1 cellular context compared by ENCODE assay signal in the genomic region with DNA sequence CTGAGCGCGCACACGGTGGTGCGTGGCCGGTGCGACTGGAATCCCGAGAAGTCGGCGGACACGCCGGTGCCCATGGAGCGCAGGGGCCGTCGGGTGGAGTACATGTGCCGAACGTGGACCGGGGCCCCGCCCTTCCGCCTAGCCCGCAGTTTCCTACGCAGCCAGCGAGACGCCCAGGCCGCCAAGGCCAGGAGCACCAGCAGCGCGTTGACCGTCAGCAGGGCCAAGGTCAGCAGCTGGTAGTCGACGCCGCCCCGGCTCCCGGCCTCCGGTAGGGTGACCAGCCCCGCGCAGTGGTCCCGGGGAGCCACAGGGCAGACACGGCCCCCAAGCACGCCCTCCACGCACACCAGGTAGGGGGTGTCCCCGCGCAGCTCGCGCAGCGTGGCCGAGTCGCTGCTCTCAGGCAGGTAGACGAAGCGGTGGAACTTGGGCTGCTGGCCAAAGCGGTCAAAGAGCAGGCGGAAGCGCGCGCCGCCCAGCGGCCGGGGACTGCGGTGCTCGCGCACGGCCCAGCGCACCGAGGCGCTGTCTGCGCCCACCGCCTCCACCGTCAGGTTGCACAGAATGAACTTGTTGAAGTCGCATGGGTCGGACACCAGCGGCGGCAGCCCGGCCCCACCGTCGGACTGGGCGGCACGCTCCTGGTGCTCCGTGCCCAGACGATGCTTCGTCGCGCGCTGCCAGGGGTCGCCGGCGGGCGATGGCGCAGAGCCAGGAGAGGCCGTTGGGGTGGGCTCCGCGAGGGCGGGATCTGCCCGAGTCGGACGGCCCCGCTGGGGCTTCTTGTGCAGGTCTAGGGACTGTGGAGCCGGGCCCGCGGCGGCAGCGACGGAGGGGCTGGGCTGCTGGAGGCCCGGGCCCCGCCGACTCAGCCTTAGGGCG.
TF ChIP-seq lines count a peak whose summit lies in the region.

No MANE protein-coding gene starts in this region.

TF ChIP-seq in HEK293, 187 proteins besides CTCF, POLR2A, EP300 and RAD21 (continued from another document and continues in another):
- TF ChIP-seq ZNF600 (tag by site-specific recombination; IDR thresholded peaks at IDR 0.05) = no peak
- peak; percentile 45 for TF ChIP-seq ZBTB8A (tag by site-specific recombination; IDR thresholded peaks at IDR 0.05)
- no peak for TF ChIP-seq KLF8 (tag by site-specific recombination; IDR thresholded peaks at IDR 0.05)
- no peak for TF ChIP-seq ZNF114 (tag by site-specific recombination; IDR thresholded peaks at IDR 0.05)
- TF ChIP-seq ZNF514 (tag by site-specific recombination; IDR thresholded peaks at IDR 0.05) = no peak
- TF ChIP-seq ZNF121 (tag by site-specific recombination; IDR thresholded peaks at IDR 0.05) = no peak
- no peak for TF ChIP-seq IKZF3 (tag by site-specific recombination; IDR thresholded peaks at IDR 0.05)
- TF ChIP-seq, protein P1, sequence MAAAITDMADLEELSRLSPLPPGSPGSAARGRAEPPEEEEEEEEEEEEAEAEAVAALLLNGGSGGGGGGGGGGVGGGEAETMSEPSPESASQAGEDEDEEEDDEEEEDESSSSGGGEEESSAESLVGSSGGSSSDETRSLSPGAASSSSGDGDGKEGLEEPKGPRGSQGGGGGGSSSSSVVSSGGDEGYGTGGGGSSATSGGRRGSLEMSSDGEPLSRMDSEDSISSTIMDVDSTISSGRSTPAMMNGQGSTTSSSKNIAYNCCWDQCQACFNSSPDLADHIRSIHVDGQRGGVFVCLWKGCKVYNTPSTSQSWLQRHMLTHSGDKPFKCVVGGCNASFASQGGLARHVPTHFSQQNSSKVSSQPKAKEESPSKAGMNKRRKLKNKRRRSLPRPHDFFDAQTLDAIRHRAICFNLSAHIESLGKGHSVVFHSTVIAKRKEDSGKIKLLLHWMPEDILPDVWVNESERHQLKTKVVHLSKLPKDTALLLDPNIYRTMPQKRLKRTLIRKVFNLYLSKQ (tag by site-specific recombination; IDR thresholded peaks at IDR 0.05; ENCODE audit: borderline replicate concordance) = no peak
- TF ChIP-seq MEIS1 (CRISPR knock-in tag; IDR thresholded peaks at IDR 0.05; ENCODE audit: borderline replicate concordance) = no peak
- no peak for TF ChIP-seq ZNF610 (tag by site-specific recombination; IDR thresholded peaks at IDR 0.05; ENCODE audit: borderline replicate concordance)
- TF ChIP-seq ZNF202 (tag by site-specific recombination; IDR thresholded peaks at IDR 0.05; ENCODE audit: borderline replicate concordance) = 0 out of 2 replicates have a peak, but pooled peaks have one; percentile 50
- TF ChIP-seq ZNF248 (tag by site-specific recombination; IDR thresholded peaks at IDR 0.05) = no peak
- TF ChIP-seq, protein P2, sequence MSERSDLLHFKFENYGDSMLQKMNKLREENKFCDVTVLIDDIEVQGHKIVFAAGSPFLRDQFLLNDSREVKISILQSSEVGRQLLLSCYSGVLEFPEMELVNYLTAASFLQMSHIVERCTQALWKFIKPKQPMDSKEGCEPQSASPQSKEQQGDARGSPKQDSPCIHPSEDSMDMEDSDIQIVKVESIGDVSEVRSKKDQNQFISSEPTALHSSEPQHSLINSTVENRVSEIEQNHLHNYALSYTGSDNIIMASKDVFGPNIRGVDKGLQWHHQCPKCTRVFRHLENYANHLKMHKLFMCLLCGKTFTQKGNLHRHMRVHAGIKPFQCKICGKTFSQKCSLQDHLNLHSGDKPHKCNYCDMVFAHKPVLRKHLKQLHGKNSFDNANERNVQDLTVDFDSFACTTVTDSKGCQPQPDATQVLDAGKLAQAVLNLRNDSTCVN (tag by site-specific recombination; optimal IDR thresholded peaks at IDR 0.05) = peak; percentile 71
- 0 out of 2 replicates have a peak, but pooled peaks have one; percentile 39 for TF ChIP-seq ZNF335 (tag by site-specific recombination; conservative IDR thresholded peaks at IDR 0.05)
- TF ChIP-seq, protein P3, sequence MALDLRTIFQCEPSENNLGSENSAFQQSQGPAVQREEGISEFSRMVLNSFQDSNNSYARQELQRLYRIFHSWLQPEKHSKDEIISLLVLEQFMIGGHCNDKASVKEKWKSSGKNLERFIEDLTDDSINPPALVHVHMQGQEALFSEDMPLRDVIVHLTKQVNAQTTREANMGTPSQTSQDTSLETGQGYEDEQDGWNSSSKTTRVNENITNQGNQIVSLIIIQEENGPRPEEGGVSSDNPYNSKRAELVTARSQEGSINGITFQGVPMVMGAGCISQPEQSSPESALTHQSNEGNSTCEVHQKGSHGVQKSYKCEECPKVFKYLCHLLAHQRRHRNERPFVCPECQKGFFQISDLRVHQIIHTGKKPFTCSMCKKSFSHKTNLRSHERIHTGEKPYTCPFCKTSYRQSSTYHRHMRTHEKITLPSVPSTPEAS (tag by site-specific recombination; IDR thresholded peaks at IDR 0.05) = no peak
- TF ChIP-seq ZNF561 (tag by site-specific recombination; IDR thresholded peaks at IDR 0.05; ENCODE audit: borderline replicate concordance) = no peak
- TF ChIP-seq, protein P4, sequence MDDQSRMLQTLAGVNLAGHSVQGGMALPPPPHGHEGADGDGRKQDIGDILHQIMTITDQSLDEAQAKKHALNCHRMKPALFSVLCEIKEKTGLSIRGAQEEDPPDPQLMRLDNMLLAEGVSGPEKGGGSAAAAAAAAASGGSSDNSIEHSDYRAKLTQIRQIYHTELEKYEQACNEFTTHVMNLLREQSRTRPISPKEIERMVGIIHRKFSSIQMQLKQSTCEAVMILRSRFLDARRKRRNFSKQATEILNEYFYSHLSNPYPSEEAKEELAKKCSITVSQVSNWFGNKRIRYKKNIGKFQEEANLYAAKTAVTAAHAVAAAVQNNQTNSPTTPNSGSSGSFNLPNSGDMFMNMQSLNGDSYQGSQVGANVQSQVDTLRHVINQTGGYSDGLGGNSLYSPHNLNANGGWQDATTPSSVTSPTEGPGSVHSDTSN (CRISPR knock-in tag; IDR thresholded peaks at IDR 0.05) = peak; percentile 67; the same call in 1 of the 2 replicates
- TF ChIP-seq GLI4 (tag by site-specific recombination; IDR thresholded peaks at IDR 0.05) = no peak
- no peak for TF ChIP-seq ZNF133 (tag by site-specific recombination; IDR thresholded peaks at IDR 0.05)
- no peak for TF ChIP-seq MYNN (tag by site-specific recombination; IDR thresholded peaks at IDR 0.05; ENCODE audit: borderline replicate concordance)
- no peak for TF ChIP-seq ZIC2 (tag by site-specific recombination; IDR thresholded peaks at IDR 0.05)
- no peak for TF ChIP-seq ZNF132 (tag by site-specific recombination; IDR thresholded peaks at IDR 0.05; ENCODE audit: borderline replicate concordance)
- no peak for TF ChIP-seq ZNF138 (tag by site-specific recombination; IDR thresholded peaks at IDR 0.05; ENCODE audit: borderline replicate concordance)
- TF ChIP-seq ZNF157 (tag by site-specific recombination; IDR thresholded peaks at IDR 0.05) = no peak
- TF ChIP-seq OSR2 (tag by site-specific recombination; IDR thresholded peaks at IDR 0.05) = no peak
- TF ChIP-seq ZNF394 (tag by site-specific recombination; IDR thresholded peaks at IDR 0.05; ENCODE audit: borderline replicate concordance) = 0 out of 2 replicates have a peak, but pooled peaks have one; percentile 29
- no peak for TF ChIP-seq WT1 (tag by site-specific recombination; IDR thresholded peaks at IDR 0.05)
- no peak for TF ChIP-seq ZNF16 (tag by site-specific recombination; IDR thresholded peaks at IDR 0.05; ENCODE audit: low read depth)
- TF ChIP-seq ZNF169 (tag by site-specific recombination; IDR thresholded peaks at IDR 0.05) = no peak
- peak; percentile 27; the same call in 1 of the 2 replicates for TF ChIP-seq ZSCAN30 (tag by site-specific recombination; IDR thresholded peaks at IDR 0.05)
- TF ChIP-seq, protein P5, sequence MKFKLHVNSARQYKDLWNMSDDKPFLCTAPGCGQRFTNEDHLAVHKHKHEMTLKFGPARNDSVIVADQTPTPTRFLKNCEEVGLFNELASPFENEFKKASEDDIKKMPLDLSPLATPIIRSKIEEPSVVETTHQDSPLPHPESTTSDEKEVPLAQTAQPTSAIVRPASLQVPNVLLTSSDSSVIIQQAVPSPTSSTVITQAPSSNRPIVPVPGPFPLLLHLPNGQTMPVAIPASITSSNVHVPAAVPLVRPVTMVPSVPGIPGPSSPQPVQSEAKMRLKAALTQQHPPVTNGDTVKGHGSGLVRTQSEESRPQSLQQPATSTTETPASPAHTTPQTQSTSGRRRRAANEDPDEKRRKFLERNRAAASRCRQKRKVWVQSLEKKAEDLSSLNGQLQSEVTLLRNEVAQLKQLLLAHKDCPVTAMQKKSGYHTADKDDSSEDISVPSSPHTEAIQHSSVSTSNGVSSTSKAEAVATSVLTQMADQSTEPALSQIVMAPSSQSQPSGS (tag by site-specific recombination; IDR thresholded peaks at IDR 0.05; ENCODE audit: low read depth) = no peak
- TF ChIP-seq, protein P6, sequence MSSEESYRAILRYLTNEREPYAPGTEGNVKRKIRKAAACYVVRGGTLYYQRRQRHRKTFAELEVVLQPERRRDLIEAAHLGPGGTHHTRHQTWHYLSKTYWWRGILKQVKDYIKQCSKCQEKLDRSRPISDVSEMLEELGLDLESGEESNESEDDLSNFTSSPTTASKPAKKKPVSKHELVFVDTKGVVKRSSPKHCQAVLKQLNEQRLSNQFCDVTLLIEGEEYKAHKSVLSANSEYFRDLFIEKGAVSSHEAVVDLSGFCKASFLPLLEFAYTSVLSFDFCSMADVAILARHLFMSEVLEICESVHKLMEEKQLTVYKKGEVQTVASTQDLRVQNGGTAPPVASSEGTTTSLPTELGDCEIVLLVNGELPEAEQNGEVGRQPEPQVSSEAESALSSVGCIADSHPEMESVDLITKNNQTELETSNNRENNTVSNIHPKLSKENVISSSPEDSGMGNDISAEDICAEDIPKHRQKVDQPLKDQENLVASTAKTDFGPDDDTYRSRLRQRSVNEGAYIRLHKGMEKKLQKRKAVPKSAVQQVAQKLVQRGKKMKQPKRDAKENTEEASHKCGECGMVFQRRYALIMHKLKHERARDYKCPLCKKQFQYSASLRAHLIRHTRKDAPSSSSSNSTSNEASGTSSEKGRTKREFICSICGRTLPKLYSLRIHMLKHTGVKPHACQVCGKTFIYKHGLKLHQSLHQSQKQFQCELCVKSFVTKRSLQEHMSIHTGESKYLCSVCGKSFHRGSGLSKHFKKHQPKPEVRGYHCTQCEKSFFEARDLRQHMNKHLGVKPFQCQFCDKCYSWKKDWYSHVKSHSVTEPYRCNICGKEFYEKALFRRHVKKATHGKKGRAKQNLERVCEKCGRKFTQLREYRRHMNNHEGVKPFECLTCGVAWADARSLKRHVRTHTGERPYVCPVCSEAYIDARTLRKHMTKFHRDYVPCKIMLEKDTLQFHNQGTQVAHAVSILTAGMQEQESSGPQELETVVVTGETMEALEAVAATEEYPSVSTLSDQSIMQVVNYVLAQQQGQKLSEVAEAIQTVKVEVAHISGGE (tag by site-specific recombination; conservative IDR thresholded peaks at IDR 0.05; ENCODE audit: low read depth) = no peak
- TF ChIP-seq, protein P7, sequence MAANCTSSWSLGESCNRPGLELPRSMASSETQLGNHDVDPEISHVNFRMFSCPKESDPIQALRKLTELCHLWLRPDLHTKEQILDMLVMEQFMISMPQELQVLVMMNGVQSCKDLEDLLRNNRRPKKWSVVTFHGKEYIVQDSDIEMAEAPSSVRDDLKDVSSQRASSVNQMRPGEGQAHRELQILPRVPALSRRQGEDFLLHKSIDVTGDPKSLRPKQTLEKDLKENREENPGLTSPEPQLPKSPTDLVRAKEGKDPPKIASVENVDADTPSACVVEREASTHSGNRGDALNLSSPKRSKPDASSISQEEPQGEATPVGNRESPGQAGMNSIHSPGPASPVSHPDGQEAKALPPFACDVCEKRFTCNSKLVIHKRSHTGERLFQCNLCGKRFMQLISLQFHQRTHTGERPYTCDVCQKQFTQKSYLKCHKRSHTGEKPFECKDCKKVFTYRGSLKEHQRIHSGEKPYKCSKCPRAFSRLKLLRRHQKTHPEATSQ (tag by site-specific recombination; IDR thresholded peaks at IDR 0.05) = peak; percentile 59; the same call in 1 of the 2 replicates
- TF ChIP-seq, protein P8, sequence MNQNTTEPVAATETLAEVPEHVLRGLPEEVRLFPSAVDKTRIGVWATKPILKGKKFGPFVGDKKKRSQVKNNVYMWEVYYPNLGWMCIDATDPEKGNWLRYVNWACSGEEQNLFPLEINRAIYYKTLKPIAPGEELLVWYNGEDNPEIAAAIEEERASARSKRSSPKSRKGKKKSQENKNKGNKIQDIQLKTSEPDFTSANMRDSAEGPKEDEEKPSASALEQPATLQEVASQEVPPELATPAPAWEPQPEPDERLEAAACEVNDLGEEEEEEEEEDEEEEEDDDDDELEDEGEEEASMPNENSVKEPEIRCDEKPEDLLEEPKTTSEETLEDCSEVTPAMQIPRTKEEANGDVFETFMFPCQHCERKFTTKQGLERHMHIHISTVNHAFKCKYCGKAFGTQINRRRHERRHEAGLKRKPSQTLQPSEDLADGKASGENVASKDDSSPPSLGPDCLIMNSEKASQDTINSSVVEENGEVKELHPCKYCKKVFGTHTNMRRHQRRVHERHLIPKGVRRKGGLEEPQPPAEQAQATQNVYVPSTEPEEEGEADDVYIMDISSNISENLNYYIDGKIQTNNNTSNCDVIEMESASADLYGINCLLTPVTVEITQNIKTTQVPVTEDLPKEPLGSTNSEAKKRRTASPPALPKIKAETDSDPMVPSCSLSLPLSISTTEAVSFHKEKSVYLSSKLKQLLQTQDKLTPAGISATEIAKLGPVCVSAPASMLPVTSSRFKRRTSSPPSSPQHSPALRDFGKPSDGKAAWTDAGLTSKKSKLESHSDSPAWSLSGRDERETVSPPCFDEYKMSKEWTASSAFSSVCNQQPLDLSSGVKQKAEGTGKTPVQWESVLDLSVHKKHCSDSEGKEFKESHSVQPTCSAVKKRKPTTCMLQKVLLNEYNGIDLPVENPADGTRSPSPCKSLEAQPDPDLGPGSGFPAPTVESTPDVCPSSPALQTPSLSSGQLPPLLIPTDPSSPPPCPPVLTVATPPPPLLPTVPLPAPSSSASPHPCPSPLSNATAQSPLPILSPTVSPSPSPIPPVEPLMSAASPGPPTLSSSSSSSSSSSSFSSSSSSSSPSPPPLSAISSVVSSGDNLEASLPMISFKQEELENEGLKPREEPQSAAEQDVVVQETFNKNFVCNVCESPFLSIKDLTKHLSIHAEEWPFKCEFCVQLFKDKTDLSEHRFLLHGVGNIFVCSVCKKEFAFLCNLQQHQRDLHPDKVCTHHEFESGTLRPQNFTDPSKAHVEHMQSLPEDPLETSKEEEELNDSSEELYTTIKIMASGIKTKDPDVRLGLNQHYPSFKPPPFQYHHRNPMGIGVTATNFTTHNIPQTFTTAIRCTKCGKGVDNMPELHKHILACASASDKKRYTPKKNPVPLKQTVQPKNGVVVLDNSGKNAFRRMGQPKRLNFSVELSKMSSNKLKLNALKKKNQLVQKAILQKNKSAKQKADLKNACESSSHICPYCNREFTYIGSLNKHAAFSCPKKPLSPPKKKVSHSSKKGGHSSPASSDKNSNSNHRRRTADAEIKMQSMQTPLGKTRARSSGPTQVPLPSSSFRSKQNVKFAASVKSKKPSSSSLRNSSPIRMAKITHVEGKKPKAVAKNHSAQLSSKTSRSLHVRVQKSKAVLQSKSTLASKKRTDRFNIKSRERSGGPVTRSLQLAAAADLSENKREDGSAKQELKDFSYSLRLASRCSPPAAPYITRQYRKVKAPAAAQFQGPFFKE (tag by site-specific recombination; IDR thresholded peaks at IDR 0.05; ENCODE audit: borderline replicate concordance) = no peak
- no peak for TF ChIP-seq YY2 (tag by site-specific recombination; IDR thresholded peaks at IDR 0.05)
- peak; percentile 96 for TF ChIP-seq SCRT2 (tag by site-specific recombination; IDR thresholded peaks at IDR 0.05)
- no peak for TF ChIP-seq ZNF292 (tag by site-specific recombination; IDR thresholded peaks at IDR 0.05; ENCODE audit: borderline replicate concordance, low read depth)
- no peak for TF ChIP-seq ZNF837 (tag by site-specific recombination; IDR thresholded peaks at IDR 0.05)
